27 cellular contexts compared by ENCODE assay signal in genomic region chr6:157723376-157723775, GRCh38.
"Had no signal": no experiment of that assay in that cellular context is flagged by ENCODE, and none has a peak within 500 bp of the region (broad histone marks: within the 10 kb centered on the region; RNA-seq: fewer than 3 reads in every experiment).

No MANE protein-coding gene starts in this region.

- H3K4me3 ChIP-seq: adrenal gland, body of pancreas, SK-N-MC had no signal

- H3K27me3 ChIP-seq: adrenal gland, body of pancreas had no signal

- H3K27ac ChIP-seq: adrenal gland, body of pancreas, SK-N-MC had no signal

- H3K9me3 ChIP-seq: adrenal gland, body of pancreas had no signal

- H3K9me3 Mint-ChIP-seq: central memory CD8-positive, alpha-beta T cell had no signal

- H3K27ac Mint-ChIP-seq: activated B cell treated with CpG ODN at 0.5 μM for 24 hours; activated CD4-positive, alpha-beta T cell treated with anti-CD3 and anti-CD28 coated beads, Interleukin-2, amount 10 ng/mL, durations not matched to agents 24 days and 14 days; activated naive CD4-positive, alpha-beta T cell treated with anti-CD3 and anti-CD28 coated beads for 36 hours; activated naive CD8-positive, alpha-beta T cell treated with anti-CD3 and anti-CD28 coated beads for 36 hours; activated T-helper 17 cell treated with anti-CD3 and anti-CD28 coated beads, Interleukin-2, amount 50 U/mL, for 72 hours; T-cell had no signal

- ATAC-seq: activated T-helper 17 cell treated with anti-CD3 and anti-CD28 coated beads, Interleukin-2, amount 50 U/mL, for 72 hours; body of pancreas; PC-3; T-cell had no signal

- DNase-seq: activated B cell treated with CpG ODN at 0.5 μM for 24 hours; activated CD4-positive, alpha-beta T cell treated with anti-CD3 and anti-CD28 coated beads for 1 hour; activated CD4-positive, alpha-beta T cell treated with anti-CD3 and anti-CD28 coated beads, Interleukin-2, amount 10 ng/mL, durations not matched to agents 24 days and 14 days; activated CD4-positive, alpha-beta T cell treated with anti-CD3 and anti-CD28 coated beads, Interleukin-2, amount 50 U/mL, for 48 hours; activated gamma-delta T cell; activated naive CD4-positive, alpha-beta T cell treated with anti-CD3 and anti-CD28 coated beads for 36 hours; activated naive CD8-positive, alpha-beta T cell treated with anti-CD3 and anti-CD28 coated beads for 36 hours; activated T-cell treated with anti-CD3 and anti-CD28 coated beads for 4 hours; activated T-cell treated with anti-CD3 and anti-CD28 coated beads, Interleukin-2, amount 50 U/mL, for 48 hours; adrenal gland; anterior cingulate cortex; body of pancreas; Karpas-422; MM.1S; NCI-H1105; NCI-H1436; NCI-H1694 treated with DMSO at 0.1 percent for 48 hours; NCI-H2081; NCI-H510A treated with DMSO at 0.1 percent for 48 hours; PC-3; SIG-M5; T-cell; T-helper 2 cell; T1000 had no signal

- H3K36me3 ChIP-seq: adrenal gland had no signal
